In genomic region chr1:156421939-156422601, GRCh38 we compare ENCODE assay signal across 10 cellular contexts. TPM values are rescaled to one million over a fixed set of nuclear protein-coding genes. Genes with fewer than 3 reads are reported as not detected.
A peak's percentile ranks its signal among the peaks of the same experiment; 100 is the strongest.
DNase-seq lines count a peak whose midpoint lies in the region; ATAC-seq, FAIRE-seq and TF ChIP-seq lines count a peak whose summit lies in the region.
"Had no signal": no experiment of that assay in that cellular context is flagged by ENCODE, and none has a peak within 500 bp of the region (broad histone marks: within the 10 kb centered on the region; RNA-seq: fewer than 3 reads in every experiment).

No MANE protein-coding gene starts in this region.

- no peak for DNase-seq in NT2/D1 (ENCODE audit: low read depth, low spot score)
- no peak for DNase-seq in H1 (ENCODE audit: low read depth in 1 of 2, low spot score in 2 of 2)
- no peak for DNase-seq in NCI-H2081 treated with DMSO at 0.1 percent for 48 hours (lab: John Stamatoyannopoulos, UW)
- no peak for DNase-seq in left lung
- DNase-seq in activated CD4-positive, CD25-positive, alpha-beta regulatory T cell treated with anti-CD3 and anti-CD28 coated beads, Interleukin-2, amount 50 U/mL, for 72 hours = no peak
- DNase-seq in Kasumi-1 (lab: John Stamatoyannopoulos, UW) = no peak

- peak overlapping the region; percentile 78 to 96 for H3K4me2 ChIP-seq in H1 (ENCODE audit: insufficient read depth in 1 of 2, low read depth in 2 of 2, low read length in 2 of 2)

- H3K4ac ChIP-seq in H1 (replicated peaks; ENCODE audit: insufficient read length, low read depth, low read length) = no peak overlapping the region

- intact Hi-C loops in left lung (cut with DNase I) = no loop called here

- no peak overlapping the region for H3K56ac ChIP-seq in H1 (replicated peaks; ENCODE audit: insufficient read length, low read depth, low read length)

- H4K91ac ChIP-seq in H1 (replicated peaks; ENCODE audit: insufficient read length, low read length) = peak overlapping the region; percentile 61

- peak overlapping the region; percentile 82 for H2BK20ac ChIP-seq in H1 (ENCODE audit: low read length)

- no peak for FAIRE-seq in H1 (lab: Jason Lieb, UNC)

- H3K79me1 ChIP-seq in H1 (ENCODE audit: low read depth, low read length) = no peaks in the 10 kb centered on the region

- peaks cover 10% of the 10 kb centered on the region for H3K4me1 ChIP-seq in ES-I3 (ENCODE audit: insufficient read depth, low read length)
- H3K4me1 ChIP-seq in NT2/D1 (ENCODE audit: insufficient read depth, insufficient read length) = peaks cover 17% of the 10 kb centered on the region
- H3K4me1 ChIP-seq in H1 (replicated peaks in 1 of 4; ENCODE audit: control insufficient read depth in 3 of 4, insufficient read depth in 4 of 4, low read length in 3 of 4) = peaks cover 10 to 26% (median 16%) of the 10 kb centered on the region in 4 experiments
- H3K4me1 ChIP-seq in rectal smooth muscle tissue (ENCODE audit: control insufficient read depth, insufficient read depth, low read length) = peaks cover 9% of the 10 kb centered on the region
- H3K4me1 ChIP-seq in left lung = peaks cover 21 to 27% of the 10 kb centered on the region in 2 donors

- no peak overlapping the region for H4K5ac ChIP-seq in H1 (ENCODE audit: insufficient read length, low read depth, low read length)

- H3K9ac ChIP-seq in ES-I3 (ENCODE audit: low read depth, low read length) = peak overlapping the region; percentile 42; the same call in 1 of the 2 replicates
- H3K9ac ChIP-seq in NT2/D1 (ENCODE audit: insufficient read length, low read depth) = peak overlapping the region; percentile 53
- peak overlapping the region in 3 of 4 experiments; percentile 26 to 56 (median 42); a peak in 4 of 7 replicates for H3K9ac ChIP-seq in H1 (replicated peaks in 1 of 4; ENCODE audit: extremely low read depth in 1 of 4, low read depth in 3 of 4, low read length in 3 of 4)
- no peak overlapping the region for H3K9ac ChIP-seq in rectal smooth muscle tissue (ENCODE audit: low read length)

- H2BK5ac ChIP-seq in H1 (ENCODE audit: low read depth, low read length) = peak overlapping the region; percentile 3; the same call in 1 of the 2 replicates

- H3K27ac ChIP-seq in H1 (ENCODE audit: low read depth, low read length) = peak overlapping the region; percentile 4; the same call in 1 of the 2 replicates
- H3K27ac ChIP-seq in rectal smooth muscle tissue (ENCODE audit: low read depth, low read length) = no peak overlapping the region
- no peak overlapping the region for H3K27ac ChIP-seq in left lung

- POLR2A ChIA-PET in H1 (lab: Charles Lee; ENCODE audit: partially characterized antibody) = interaction anchor here (0.7 to 5.2 kb wide), 15 partner anchors 8 to 205 kb away, joined by 3 to 74 read pairs (median 6); partner anchors contain the start of gene MEF2D

- H3K14ac ChIP-seq in H1 (ENCODE audit: insufficient read length) = no peak overlapping the region

- peak overlapping the region; percentile 95 for H3K18ac ChIP-seq in H1 (ENCODE audit: extremely low read depth, low read length)

- H3K36me3 ChIP-seq in ES-I3 (ENCODE audit: insufficient read depth, low read length) (no peaks in the 10 kb centered on the region), NT2/D1 (ENCODE audit: insufficient read depth, insufficient read length, low read length) (peaks cover 6% of the 10 kb centered on the region), H1 (ENCODE audit: control insufficient read depth in 2 of 4, insufficient read depth in 4 of 4, low read length in 3 of 4) (no peaks in the 10 kb centered on the region), rectal smooth muscle tissue (ENCODE audit: control insufficient read depth, insufficient read depth, low read length) (no peaks in the 10 kb centered on the region), left lung (no peaks in the 10 kb centered on the region)

- TF ChIP-seq CTCF in H1 (IDR thresholded peaks at IDR 0.05; ENCODE audit: control extremely low read depth in 1 of 3, insufficient read depth in 1 of 3, low read depth in 1 of 3, low read length in 3 of 3) (no peak), left lung (IDR thresholded peaks at IDR 0.05) (no peak)

- H2AK5ac ChIP-seq in H1 (ENCODE audit: low read depth, low read length) = no peak overlapping the region

- no peak for TF ChIP-seq EP300 in H1 (IDR thresholded peaks at IDR 0.05; ENCODE audit: borderline replicate concordance in 1 of 2, low read depth in 2 of 2, low read length in 2 of 2)

- H3K27me3 ChIP-seq in NT2/D1 (ENCODE audit: insufficient read depth, insufficient read length) = peaks cover 84% of the 10 kb centered on the region
- peaks cover 43 to 80% (median 73%) of the 10 kb centered on the region in 4 experiments for H3K27me3 ChIP-seq in H1 (replicated peaks in 1 of 4; ENCODE audit: control insufficient read depth in 3 of 4, extremely low read depth in 1 of 4, insufficient read depth in 3 of 4, low read length in 3 of 4)
- H3K27me3 ChIP-seq in rectal smooth muscle tissue (ENCODE audit: control insufficient read depth, insufficient read depth, low read length) = peaks cover 39% of the 10 kb centered on the region
- peaks cover 76 to 100% of the 10 kb centered on the region in 2 donors for H3K27me3 ChIP-seq in left lung

- H3K79me2 ChIP-seq in H1 (ENCODE audit: control insufficient read depth in 1 of 2, insufficient read depth in 2 of 2, low read length in 2 of 2) = no peaks in the 10 kb centered on the region

- H3K9me3 ChIP-seq in ES-I3 (ENCODE audit: control insufficient read depth, insufficient read depth, low read length) (no peaks in the 10 kb centered on the region), NT2/D1 (ENCODE audit: insufficient read depth, low read length) (no peaks in the 10 kb centered on the region), H1 (ENCODE audit: insufficient read depth in 2 of 2, low read depth in 1 of 2, low read length in 1 of 2) (no peaks in the 10 kb centered on the region), left lung (no peaks in the 10 kb centered on the region)

- peak; percentile 5 to 11; a peak in 1 of 3 replicates for TF ChIP-seq POLR2A in H1 (IDR thresholded peaks at IDR 0.05; ENCODE audit: control extremely low read depth in 1 of 2, low read depth in 2 of 2, low read length in 2 of 2)

- peak overlapping the region; percentile 81 for H2BK12ac ChIP-seq in H1 (ENCODE audit: low read depth, low read length)

- H4K20me1 ChIP-seq in H1 (replicated peaks in 1 of 2; ENCODE audit: control insufficient read depth in 1 of 2, insufficient read depth in 2 of 2, low read length in 2 of 2) = peaks cover 0 to 5% of the 10 kb centered on the region in 2 experiments

- peak overlapping the region; percentile 20 for H3K4me3 ChIP-seq in NT2/D1 (ENCODE audit: insufficient read length, low read depth)
- H3K4me3 ChIP-seq in H1 (ENCODE audit: extremely low read depth in 1 of 4, insufficient read depth in 2 of 4, low read depth in 3 of 4, low read length in 4 of 4) = peak overlapping the region; percentile 35 to 61 (median 40); a peak in 7 of 8 replicates
- H3K4me3 ChIP-seq in rectal smooth muscle tissue (ENCODE audit: low read length) = peak overlapping the region; percentile 50
- peak overlapping the region in 1 of 2 donors; percentile 42 for H3K4me3 ChIP-seq in left lung

- TF ChIP-seq RAD21 in H1 (IDR thresholded peaks at IDR 0.05 in 1 of 2, conservative IDR thresholded peaks at IDR 0.05 in 1 of 2; ENCODE audit: low read depth in 2 of 2, low read length in 2 of 2) = no peak

- H3K23me2 ChIP-seq in H1 (ENCODE audit: low read depth, low read length) = peaks cover 13% of the 10 kb centered on the region

- 4% methylated on average over 12 of the region's 12 CpGs; no CpG with 5 or more reads in 1 of the 2 experiments for WGBS in H1 (ENCODE audit: extremely low coverage in 1 of 2, insufficient coverage in 1 of 2, insufficient read length in 1 of 2, insufficient replicate concordance in 2 of 2, low coverage in 1 of 2, low lambda C conversion rate in 2 of 2, missing lambda C conversion rate in 1 of 2), 2 experiments

- no peak overlapping the region for H2BK120ac ChIP-seq in H1 (replicated peaks; ENCODE audit: low read depth, low read length)

- H2AFZ ChIP-seq in H1 (ENCODE audit: low read length) = peak overlapping the region; percentile 83

- peak overlapping the region; percentile 40; the same call in 1 of the 2 replicates for H2BK15ac ChIP-seq in H1 (ENCODE audit: low read length)

- no peak overlapping the region for H3K23ac ChIP-seq in H1 (ENCODE audit: insufficient read length)

- H4K8ac ChIP-seq in H1 (ENCODE audit: extremely low read depth, insufficient read depth, low read length) = no peak overlapping the region; the same call in 1 of the 2 replicates

- no peak for ATAC-seq in left lung

- CTCF ChIA-PET in H1 (lab: Charles Lee; ENCODE audit: partially characterized antibody) = interaction anchor here (0.8 to 14.9 kb wide), 9 partner anchors 12 to 267 kb away, joined by 3 to 124 read pairs (median 18); no protein-coding TSS in a partner anchor

TF ChIP-seq in H1, 55 proteins besides CTCF, POLR2A, EP300 and RAD21 (continues in another document):
- TF ChIP-seq ZNF274 (IDR thresholded peaks at IDR 0.05; ENCODE audit: borderline replicate concordance, extremely low read depth, low read length) (no peak), USF2 (IDR thresholded peaks at IDR 0.05; ENCODE audit: low read length) (no peak), CHD2 (IDR thresholded peaks at IDR 0.05; ENCODE audit: low read length) (no peak), TBP (IDR thresholded peaks at IDR 0.05; ENCODE audit: low read depth, low read length) (no peak), CREB1 (IDR thresholded peaks at IDR 0.05) (no peak), SAP30 (IDR thresholded peaks at IDR 0.05; ENCODE audit: insufficient read depth, insufficient replicate concordance, low read length) (no peak), CBX5 (IDR thresholded peaks at IDR 0.05; ENCODE audit: low read depth, low read length) (no peak), MAX (IDR thresholded peaks at IDR 0.05) (no peak; the same call in 1 of the 2 replicates)

RNA-seq across cellular contexts. Expression of gene RHBG, which starts 53.1 kb away (rescaled TPM):
- 2.2 and 2.6 TPM in 2 replicates for total RNA-seq in H1 (2021; fragmentation: NEBNext Ultra II Directional; extraction: Animal tissue kit (Norgen Biotek cat#: 25700))
- 2.7 and 3.1 TPM in 2 replicates for polyA plus RNA-seq in H1 (2011; rRNA removed)
- 2.7 TPM for polyA plus RNA-seq in H1 (2011; cell fraction: cytosol; rRNA removed)
- 6.5 TPM for polyA plus RNA-seq in H1 (2011; cell fraction: nucleus; rRNA removed)
- 1.9 to 2.4 TPM (median 2.1 TPM) in 4 replicates for polyA plus RNA-seq in H1 (2012, experiment 1 of 2)
- polyA plus RNA-seq in H1 (2012, experiment 2 of 2) = 0.92 TPM
- 2.1 TPM for polyA plus RNA-seq in H1 (2013, experiment 1 of 2)
- 1.7 TPM for polyA plus RNA-seq in H1 (2013, experiment 2 of 2)
- 1.2 and 1.5 TPM in 2 replicates for polyA minus RNA-seq in H1 (2011; rRNA and poly(A)+ RNA removed)
- 2.1 TPM for polyA minus RNA-seq in H1 (2011; cell fraction: cytosol; rRNA and poly(A)+ RNA removed)
- 5.1 TPM for polyA minus RNA-seq in H1 (2011; cell fraction: nucleus; rRNA and poly(A)+ RNA removed)
- not detected for total RNA-seq in left lung
- total RNA-seq: M059J; T-helper 1 cell treated with Interleukin-12 subunit alpha and Interleukin-12 subunit beta and Interleukin-4 antibody, amounts not matched to agents 30 ng/mL and 1 ng/mL, for 36 hours had no signal
